ENCODE assay signal across 12 cellular contexts in genomic region chr14:55098561-55098898, GRCh38. TPM values are rescaled to one million over a fixed set of nuclear protein-coding genes. Genes with fewer than 3 reads are reported as not detected.
A peak's percentile ranks its signal among the peaks of the same experiment; 100 is the strongest.
DNase-seq lines count a peak whose midpoint lies in the region; ATAC-seq, FAIRE-seq and TF ChIP-seq lines count a peak whose summit lies in the region.
"Had no signal": no experiment of that assay in that cellular context is flagged by ENCODE, and none has a peak within 500 bp of the region (broad histone marks: within the 10 kb centered on the region; RNA-seq: fewer than 3 reads in every experiment).

No MANE protein-coding gene starts in this region.

- CTCF ChIA-PET in PC-3 (lab: Charles Lee), result no interaction called here

- no peak for ATAC-seq in PC-3
- ATAC-seq in effector memory CD8-positive, alpha-beta T cell (replicated peaks), result no peak

- H3K27ac ChIP-seq in PC-3 (ENCODE audit: low read length) (peak overlapping the region; percentile 38), spleen (peak overlapping the region in 6 of 8 donors; percentile 41 to 86 (median 63))

- TF ChIP-seq CTCF in GM12865 (IDR thresholded peaks at IDR 0.05; ENCODE audit: insufficient read depth, low read depth, low read length, missing control alignments) (no peak), PC-3 (conservative IDR thresholded peaks at IDR 0.05; ENCODE audit: low read depth, low read length) (no peak), spleen (IDR thresholded peaks at IDR 0.05 in 8 of 11, conservative IDR thresholded peaks at IDR 0.05 in 3 of 11) (no peak), glutamatergic neuron (IDR thresholded peaks at IDR 0.05; ENCODE audit: partially characterized antibody, unreplicated experiment) (no peak)

- peak overlapping the region; percentile 46 to 74 for H3K4me3 Mint-ChIP-seq in effector memory CD8-positive, alpha-beta T cell
- no peak overlapping the region for H3K4me3 Mint-ChIP-seq in glutamatergic neuron (ENCODE audit: unreplicated experiment)

- H3K27me3 ChIP-seq in PC-3 (ENCODE audit: low read length) (no peaks in the 10 kb centered on the region), spleen (replicated peaks in 1 of 7) (no peaks in the 10 kb centered on the region)
- H3K27me3 ChIP-seq: pancreas had no signal

- peaks cover 13% of the 10 kb centered on the region for H3F3A ChIP-seq in PC-3 (ENCODE audit: low read length, unreplicated experiment)

- no peaks in the 10 kb centered on the region for H3K9me2 ChIP-seq in PC-3 (replicated peaks; ENCODE audit: low read length)
- H3K9me2 ChIP-seq: SK-N-SH had no signal

- H3K27ac Mint-ChIP-seq in effector memory CD8-positive, alpha-beta T cell, result peak overlapping the region; percentile 93 to 95
- H3K27ac Mint-ChIP-seq in glutamatergic neuron (ENCODE audit: unreplicated experiment), result no peak overlapping the region

- no peaks in the 10 kb centered on the region for H3K9me3 Mint-ChIP-seq in effector memory CD8-positive, alpha-beta T cell
- no peaks in the 10 kb centered on the region for H3K9me3 Mint-ChIP-seq in glutamatergic neuron (ENCODE audit: unreplicated experiment)

- H3K4me2 ChIP-seq in PC-3 (ENCODE audit: low read length), result no peak overlapping the region
- H3K4me2 ChIP-seq: SK-N-SH had no signal

- no peaks in the 10 kb centered on the region for H3K79me2 ChIP-seq in PC-3 (ENCODE audit: low read length)

- peak overlapping the region; percentile 1; the same call in 1 of the 2 replicates for H3K4me3 ChIP-seq in GM12865 (ENCODE audit: low read depth, low read length)
- H3K4me3 ChIP-seq in PC-3 (ENCODE audit: low read length), result no peak overlapping the region
- H3K4me3 ChIP-seq in spleen, result no peak overlapping the region
- H3K4me3 ChIP-seq: pancreas had no signal

- peaks cover 15% of the 10 kb centered on the region for H3K36me3 Mint-ChIP-seq in effector memory CD8-positive, alpha-beta T cell (ENCODE audit: insufficient read depth)
- no peaks in the 10 kb centered on the region for H3K36me3 Mint-ChIP-seq in glutamatergic neuron (ENCODE audit: unreplicated experiment)

- TF ChIP-seq POLR2A in spleen (IDR thresholded peaks at IDR 0.05), result no peak

- peaks cover 40 to 43% of the 10 kb centered on the region in 2 donors for H3K4me1 Mint-ChIP-seq in effector memory CD8-positive, alpha-beta T cell (ENCODE audit: low read depth in 2 of 2)
- no peaks in the 10 kb centered on the region for H3K4me1 Mint-ChIP-seq in glutamatergic neuron (ENCODE audit: low read depth, unreplicated experiment)

- no peak for FAIRE-seq in frontal cortex (lab: Jason Lieb, UNC)
- FAIRE-seq: kidney, pancreas had no signal

- H3K9me3 ChIP-seq in PC-3 (ENCODE audit: low read length) (no peaks in the 10 kb centered on the region), spleen (no peaks in the 10 kb centered on the region)
- H3K9me3 ChIP-seq: pancreas, SK-N-SH had no signal

- H2AFZ ChIP-seq in PC-3 (ENCODE audit: low read length), result no peak overlapping the region

- H3K36me3 ChIP-seq in PC-3 (ENCODE audit: low read depth, low read length), result no peaks in the 10 kb centered on the region
- no peaks in the 10 kb centered on the region for H3K36me3 ChIP-seq in spleen
- H3K36me3 ChIP-seq: pancreas had no signal

- H3K27me3 Mint-ChIP-seq in effector memory CD8-positive, alpha-beta T cell, result no peaks in the 10 kb centered on the region
- peaks cover 1% of the 10 kb centered on the region for H3K27me3 Mint-ChIP-seq in glutamatergic neuron (ENCODE audit: unreplicated experiment)

- BruUV-seq in PC-3 (replicated peaks; lab: Mats Ljungman, UMichigan), result no TSS peak

- DNase-seq in GM12865 (ENCODE audit: low read depth) (peak; percentile 20), PC-3 (no peak), spleen (no peak), frontal cortex (ENCODE audit: low spot score in 2 of 2) (no peak), mucosa of gallbladder (ENCODE audit: low spot score) (no peak), glutamatergic neuron (no peak)
- no peak for DNase-seq in effector memory CD8-positive, alpha-beta T cell
- DNase-seq: DMS153, kidney, NCI-H526 treated with DMSO at 0.1 percent for 48 hours, SK-N-SH had no signal

- no peak overlapping the region for H3K9ac ChIP-seq in PC-3 (ENCODE audit: low read length)
- H3K9ac ChIP-seq: SK-N-SH had no signal

- H3K4me1 ChIP-seq in PC-3 (ENCODE audit: insufficient read depth, low read length) (peaks cover 54% of the 10 kb centered on the region), spleen (peaks cover 22 to 62% (median 38%) of the 10 kb centered on the region in 6 donors)

- WGBS in spleen, 5 donors, result 58 to 88% (median 74%) methylated on average over 1 of the region's 1 CpG

- POLR2A ChIA-PET in PC-3 (lab: Charles Lee; ENCODE audit: unreplicated experiment), result no interaction called here

- no peaks in the 10 kb centered on the region for H4K20me1 ChIP-seq in PC-3 (ENCODE audit: low read length)

- intact Hi-C loops in PC-3 (cut with micrococcal nuclease), result no loop called here
- intact Hi-C loops in spleen (cut with DNase I; ENCODE audit: low total_unique reads), result loop anchor here (5.0 kb wide), 1 partner anchor 34 kb away; no protein-coding TSS in a partner anchor

RNA-seq across cellular contexts. Expression of gene LGALS3, which starts 30.5 kb away (rescaled TPM):
- 317 and 333 TPM in 2 replicates for total RNA-seq in PC-3 (2014; rRNA removed)
- total RNA-seq in spleen, result 10 to 100 TPM; 37.4 to 71.1 (median 48.8) TPM
- polyA plus RNA-seq in spleen, result 100 to 1,000 TPM in 1 of 3 donors, 10 to 100 TPM in 2; 61.1 to 201 (median 69.1) TPM
- 10.6 TPM for total RNA-seq in frontal cortex
- 256 TPM for total RNA-seq in mucosa of gallbladder
- not detected for total RNA-seq in glutamatergic neuron (ENCODE audit: unreplicated experiment)

RNA-seq across cellular contexts. Expression of gene MAPK1IP1L, which starts 47.1 kb away (rescaled TPM):
- total RNA-seq in PC-3 (2014; rRNA removed), result 73.9 and 75.9 TPM in 2 replicates
- total RNA-seq in spleen, result 10 to 100 TPM; 49.8 to 72.5 (median 63.5) TPM
- polyA plus RNA-seq in spleen, result 10 to 100 TPM; 20.8 to 28.9 (median 24.8) TPM
- 17.9 TPM for total RNA-seq in frontal cortex
- total RNA-seq in mucosa of gallbladder, result 80.0 TPM
- 97.9 TPM for total RNA-seq in glutamatergic neuron (ENCODE audit: unreplicated experiment)
